Comparison of ENCODE assay signal across 25 cellular contexts in the genomic region with DNA sequence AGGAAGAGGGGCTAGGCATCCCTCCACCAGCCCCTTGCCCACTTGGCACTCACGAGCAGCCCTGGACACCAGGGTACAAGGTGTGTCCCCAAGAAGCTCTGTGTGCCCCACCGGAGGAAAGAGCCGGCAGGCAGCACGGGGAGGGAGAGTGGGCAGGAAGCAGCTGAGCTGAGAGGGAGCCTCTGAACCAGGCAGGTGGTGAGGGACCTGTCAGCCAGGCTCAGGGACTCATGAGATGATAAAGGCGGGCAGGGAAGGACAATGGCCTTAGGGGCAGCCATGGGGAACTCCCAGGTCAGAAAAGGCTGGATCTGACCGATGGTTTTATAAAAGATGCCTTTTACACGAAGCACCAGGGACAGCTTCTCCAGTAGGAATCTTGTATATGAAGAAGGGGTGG.
DNase-seq lines count a peak whose midpoint lies in the region; TF ChIP-seq lines count a peak whose summit lies in the region.
"Had no signal": no experiment of that assay in that cellular context is flagged by ENCODE, and none has a peak within 500 bp of the region (broad histone marks: within the 10 kb centered on the region; RNA-seq: fewer than 3 reads in every experiment).

No MANE protein-coding gene starts in this region.

- H3K79me2 ChIP-seq in hepatocyte: peaks cover 99% of the 10 kb centered on the region
- H3K79me2 ChIP-seq in smooth muscle cell (ENCODE audit: low read depth): peaks cover 90% of the 10 kb centered on the region

- CTCF ChIA-PET in RWPE1 (lab: Yijun Ruan, JAX): interaction anchor here (0.6 to 0.8 kb wide), 2 partner anchors 25 to 760 kb away, joined by 4 read pairs; no protein-coding TSS in a partner anchor

- peak overlapping the region; percentile 82 for H3K9ac ChIP-seq in smooth muscle cell (ENCODE audit: low read depth)

- POLR2A ChIA-PET in RWPE1 (lab: Yijun Ruan, JAX; ENCODE audit: low non-redundant PET): interaction anchor here (0.6 kb wide), 3 partner anchors 30 to 254 kb away, joined by 3 to 8 read pairs (median 4); no protein-coding TSS in a partner anchor

- H3K9me2 ChIP-seq in hepatocyte (replicated peaks; ENCODE audit: insufficient read depth): no peaks in the 10 kb centered on the region

- no peak for TF ChIP-seq POLR2A in vagina (IDR thresholded peaks at IDR 0.05)

- peak; percentile 8 for DNase-seq in NCI-H1092 treated with DMSO at 0.1 percent for 48 hours (lab: John Stamatoyannopoulos, UW)
- no peak for DNase-seq in NCI-H1092 (lab: John Stamatoyannopoulos, UW)
- DNase-seq in RWPE1 (ENCODE audit: low spot score): no peak
- no peak for DNase-seq in hepatocyte (ENCODE audit: low spot score)
- no peak for DNase-seq in smooth muscle cell (lab: John Stamatoyannopoulos, UW; ENCODE audit: unreplicated experiment)
- DNase-seq in vagina (ENCODE audit: extremely low spot score in 2 of 2): no peak
- no peak for DNase-seq in SK-N-DZ (ENCODE audit: low spot score)
- DNase-seq in GM20000 (ENCODE audit: low spot score): no peak
- DNase-seq: activated CD8-positive, alpha-beta T cell treated with anti-CD3 and anti-CD28 coated beads for 36 hours; activated naive CD4-positive, alpha-beta T cell treated with anti-CD3 and anti-CD28 coated beads, Interleukin-2, amount 50 U/mL, for 16 hours; amniotic stem cell; effector CD4-positive, alpha-beta T cell; erythroblast; GOT3; natural killer cell; NCI-H1105; NK-92 treated with Interleukin-12 subunit alpha and Interleukin-12 subunit beta, amount 100 ng/mL, for 24 hours; pancreas; PC-3; Right ventricle myocardium superior; stimulated activated CD4-positive, alpha-beta T cell treated with anti-CD3 and anti-CD28 coated beads, Interleukin-2, amount 100 ng/mL, for 48 hours; substantia nigra; upper lobe of right lung had no signal

- H3K4me1 ChIP-seq in hepatocyte (ENCODE audit: insufficient read depth): peaks cover 36% of the 10 kb centered on the region
- peaks cover 25% of the 10 kb centered on the region for H3K4me1 ChIP-seq in smooth muscle cell (ENCODE audit: low read depth)
- H3K4me1 ChIP-seq in vagina: peaks cover 29% of the 10 kb centered on the region
- H3K4me1 ChIP-seq: upper lobe of right lung had no signal

- peak overlapping the region; percentile 100 for H3K27ac ChIP-seq in RWPE1
- peak overlapping the region; percentile 40 for H3K27ac ChIP-seq in hepatocyte
- H3K27ac ChIP-seq in smooth muscle cell (ENCODE audit: low read depth): peak overlapping the region; percentile 95
- H3K27ac ChIP-seq in vagina: no peak overlapping the region
- H3K27ac ChIP-seq: 22Rv1, upper lobe of right lung had no signal

- H2AFZ ChIP-seq in hepatocyte (no peak overlapping the region), smooth muscle cell (ENCODE audit: low read depth) (no peak overlapping the region)

- H3K4me2 ChIP-seq in hepatocyte (no peak overlapping the region), smooth muscle cell (peak overlapping the region; percentile 71)

- peaks cover 10% of the 10 kb centered on the region for H3F3A ChIP-seq in smooth muscle cell (ENCODE audit: low read depth)

- TF ChIP-seq CTCF in RWPE1 (conservative IDR thresholded peaks at IDR 0.05; ENCODE audit: low read depth) (no peak), hepatocyte (IDR thresholded peaks at IDR 0.05; ENCODE audit: poor library complexity) (no peak), smooth muscle cell (IDR thresholded peaks at IDR 0.05; ENCODE audit: borderline replicate concordance, insufficient read depth, poor library complexity, severe bottlenecking) (no peak), vagina (IDR thresholded peaks at IDR 0.05) (no peak), GM20000 (IDR thresholded peaks at IDR 0.05; ENCODE audit: extremely low read depth, missing control alignments) (no peak)

- H3K36me3 ChIP-seq in hepatocyte (replicated peaks; ENCODE audit: insufficient read depth, low read depth) (no peaks in the 10 kb centered on the region), smooth muscle cell (ENCODE audit: low read depth) (no peaks in the 10 kb centered on the region), vagina (no peaks in the 10 kb centered on the region)
- H3K36me3 ChIP-seq: pancreas, upper lobe of right lung had no signal

- whole genome bisulfite sequencing in hepatocyte (ENCODE audit: low lambda C conversion rate, missing lambda C conversion rate): 80% methylated on average over 7 of the region's 7 CpGs
- 81% methylated on average over 7 of the region's 7 CpGs for WGBS in smooth muscle cell (ENCODE audit: low lambda C conversion rate)

- intact Hi-C loops in vagina (cut with DNase I): no loop called here

- H4K20me1 ChIP-seq in hepatocyte (ENCODE audit: insufficient read depth, poor library complexity, severe bottlenecking) (peaks cover 19% of the 10 kb centered on the region), smooth muscle cell (ENCODE audit: low read depth) (no peaks in the 10 kb centered on the region)

- no peak overlapping the region for H3K4me3 ChIP-seq in hepatocyte
- no peak overlapping the region for H3K4me3 ChIP-seq in smooth muscle cell
- no peak overlapping the region for H3K4me3 ChIP-seq in vagina
- H3K4me3 ChIP-seq: GM12878, pancreas, upper lobe of right lung had no signal

- no peaks in the 10 kb centered on the region for H3K27me3 ChIP-seq in hepatocyte
- no peaks in the 10 kb centered on the region for H3K27me3 ChIP-seq in smooth muscle cell (ENCODE audit: low read depth)
- no peaks in the 10 kb centered on the region for H3K27me3 ChIP-seq in vagina
- H3K27me3 ChIP-seq: pancreas, upper lobe of right lung had no signal

- H3K9me3 ChIP-seq in hepatocyte (ENCODE audit: low read depth) (no peaks in the 10 kb centered on the region), smooth muscle cell (replicated peaks; ENCODE audit: low read depth) (no peaks in the 10 kb centered on the region), vagina (no peaks in the 10 kb centered on the region)
- H3K9me3 ChIP-seq: pancreas, upper lobe of right lung had no signal
